ENCODE assay signal across 8 cellular contexts in genomic region chr6:2763876-2764540, GRCh38. TPM values are rescaled to one million over a fixed set of nuclear protein-coding genes. Genes with fewer than 3 reads are reported as not detected.
DNase-seq lines count a peak whose midpoint lies in the region; ATAC-seq and TF ChIP-seq lines count a peak whose summit lies in the region.

No MANE protein-coding gene starts in this region.

- ATAC-seq in WTC11 (no peak), left ventricle myocardium superior (no peak), GM18511 (IDR thresholded peaks at IDR 0.05; ENCODE audit: unreplicated experiment) (no peak), GM21723 (IDR thresholded peaks at IDR 0.05; ENCODE audit: unreplicated experiment) (no peak)
- no peak for ATAC-seq in stimulated activated naive B cell treated with anti-CD40 and anti-IgM and Interleukin-4, amounts not matched to agents 10 μg/mL and 1 μg/mL and 100 μg/mL, for 72 hours (replicated peaks)

- CTCF ChIA-PET in WTC11 (lab: Charles Lee) = interaction anchor here (0.9 to 2.3 kb wide), 7 partner anchors 14 to 188 kb away, joined by 3 to 15 read pairs (median 6); partner anchors contain the start of gene MYLK4

- peak overlapping the region; percentile 88 for H3K4me3 Mint-ChIP-seq in WTC11
- H3K4me3 Mint-ChIP-seq in stimulated activated naive B cell treated with anti-CD40 and anti-IgM and Interleukin-4, amounts not matched to agents 10 μg/mL and 1 μg/mL and 100 μg/mL, for 72 hours = peak overlapping the region; percentile 94 to 97

- peak overlapping the region; percentile 95 for H3K27ac Mint-ChIP-seq in WTC11
- peak overlapping the region; percentile 100 for H3K27ac Mint-ChIP-seq in stimulated activated naive B cell treated with anti-CD40 and anti-IgM and Interleukin-4, amounts not matched to agents 10 μg/mL and 1 μg/mL and 100 μg/mL, for 72 hours

- no peaks in the 10 kb centered on the region for H3K27me3 Mint-ChIP-seq in WTC11 (ENCODE audit: low read depth)
- no peaks in the 10 kb centered on the region for H3K27me3 Mint-ChIP-seq in stimulated activated naive B cell treated with anti-CD40 and anti-IgM and Interleukin-4, amounts not matched to agents 10 μg/mL and 1 μg/mL and 100 μg/mL, for 72 hours

- intact Hi-C loops in left ventricle myocardium superior (cut with micrococcal nuclease) = no loop called here

- POLR2A ChIA-PET in WTC11 (lab: Charles Lee) = no interaction called here

- no peaks in the 10 kb centered on the region for H3K36me3 Mint-ChIP-seq in WTC11
- peaks cover 3 to 8% of the 10 kb centered on the region in 2 donors for H3K36me3 Mint-ChIP-seq in stimulated activated naive B cell treated with anti-CD40 and anti-IgM and Interleukin-4, amounts not matched to agents 10 μg/mL and 1 μg/mL and 100 μg/mL, for 72 hours

- H3K9me3 Mint-ChIP-seq in WTC11 = peaks cover 21% of the 10 kb centered on the region
- peaks cover 0 to 2% of the 10 kb centered on the region in 2 donors for H3K9me3 Mint-ChIP-seq in stimulated activated naive B cell treated with anti-CD40 and anti-IgM and Interleukin-4, amounts not matched to agents 10 μg/mL and 1 μg/mL and 100 μg/mL, for 72 hours

- peak in 2 of 3 experiments; percentile 39 to 75 for DNase-seq in NCI-H1417 (lab: John Stamatoyannopoulos, UW)
- no peak for DNase-seq in NCI-H1417 treated with DMSO at 0.1 percent for 48 hours (lab: John Stamatoyannopoulos, UW)
- DNase-seq in WTC11 (ENCODE audit: low spot score) = no peak
- peak; percentile 52 for DNase-seq in left ventricle myocardium superior
- no peak for DNase-seq in stimulated activated naive B cell treated with anti-CD40 and anti-IgM and Interleukin-4, amounts not matched to agents 10 μg/mL and 1 μg/mL and 100 μg/mL, for 72 hours
- no peak for DNase-seq in AG08396 (ENCODE audit: low spot score)

- TF ChIP-seq CTCF in WTC11 (IDR thresholded peaks at IDR 0.05) = no peak

- peaks cover 28% of the 10 kb centered on the region for H3K4me1 Mint-ChIP-seq in WTC11
- peaks cover 20 to 28% of the 10 kb centered on the region in 2 donors for H3K4me1 Mint-ChIP-seq in stimulated activated naive B cell treated with anti-CD40 and anti-IgM and Interleukin-4, amounts not matched to agents 10 μg/mL and 1 μg/mL and 100 μg/mL, for 72 hours

TF ChIP-seq in WTC11, 78 proteins besides CTCF, POLR2A, EP300 and RAD21:
- TF ChIP-seq ZNF138 (CRISPR knock-in tag; conservative IDR thresholded peaks at IDR 0.05) = no peak
- TF ChIP-seq MAX (CRISPR knock-in tag; IDR thresholded peaks at IDR 0.05) = no peak
- no peak for TF ChIP-seq ATF6 (CRISPR knock-in tag; IDR thresholded peaks at IDR 0.05)
- TF ChIP-seq SP1 (CRISPR knock-in tag; conservative IDR thresholded peaks at IDR 0.05) = no peak
- TF ChIP-seq IRF2 (CRISPR knock-in tag; IDR thresholded peaks at IDR 0.05; ENCODE audit: borderline replicate concordance, low read depth) = no peak
- no peak for TF ChIP-seq FOXP4 (CRISPR knock-in tag; IDR thresholded peaks at IDR 0.05)
- no peak for TF ChIP-seq ZNF317 (CRISPR knock-in tag; IDR thresholded peaks at IDR 0.05; ENCODE audit: borderline replicate concordance, low read depth)
- TF ChIP-seq EMX1 (CRISPR knock-in tag; IDR thresholded peaks at IDR 0.05) = no peak
- TF ChIP-seq ESRRA (CRISPR knock-in tag; IDR thresholded peaks at IDR 0.05; ENCODE audit: borderline replicate concordance) = no peak
- TF ChIP-seq PREB (CRISPR knock-in tag; IDR thresholded peaks at IDR 0.05; ENCODE audit: borderline replicate concordance) = no peak
- TF ChIP-seq NR2C2 (CRISPR knock-in tag; IDR thresholded peaks at IDR 0.05) = no peak
- TF ChIP-seq NR1H2 (CRISPR knock-in tag; IDR thresholded peaks at IDR 0.05) = no peak
- TF ChIP-seq E2F1 (CRISPR knock-in tag; IDR thresholded peaks at IDR 0.05) = no peak
- TF ChIP-seq ZNF423 (CRISPR knock-in tag; IDR thresholded peaks at IDR 0.05) = no peak
- no peak for TF ChIP-seq ZNF396 (CRISPR knock-in tag; IDR thresholded peaks at IDR 0.05; ENCODE audit: borderline replicate concordance)

RNA-seq across cellular contexts. Expression of gene WRNIP1, which starts 1.2 kb away (rescaled TPM):
- total RNA-seq in WTC11 (2021) (33.8 to 36.3 TPM (median 36.2 TPM) in 3 replicates), left ventricle myocardium superior (45.1 TPM)

RNA-seq across cellular contexts. Expression of gene MYLK4, which starts 13.3 kb away (rescaled TPM):
- 0.05 to 0.13 TPM (median 0.11 TPM) in 3 replicates for total RNA-seq in WTC11 (2021)
- total RNA-seq in left ventricle myocardium superior = 2.5 TPM

Comparison
In these comparisons a context has a peak if more than half of its experiments do, and no peak if none do; other contexts are left out.
1. DNase-seq: peak in NCI-H1417 (2 of 3) and left ventricle myocardium superior (single experiment); none in NCI-H1417 treated with DMSO at 0.1 percent for 48 hours (single experiment), WTC11 (single experiment), stimulated activated naive B cell treated with anti-CD40 and anti-IgM and Interleukin-4, amounts not matched to agents 10 μg/mL and 1 μg/mL and 100 μg/mL, for 72 hours (single experiment) and AG08396 (single experiment).